9 cellular contexts compared by ENCODE assay signal in the genomic region with DNA sequence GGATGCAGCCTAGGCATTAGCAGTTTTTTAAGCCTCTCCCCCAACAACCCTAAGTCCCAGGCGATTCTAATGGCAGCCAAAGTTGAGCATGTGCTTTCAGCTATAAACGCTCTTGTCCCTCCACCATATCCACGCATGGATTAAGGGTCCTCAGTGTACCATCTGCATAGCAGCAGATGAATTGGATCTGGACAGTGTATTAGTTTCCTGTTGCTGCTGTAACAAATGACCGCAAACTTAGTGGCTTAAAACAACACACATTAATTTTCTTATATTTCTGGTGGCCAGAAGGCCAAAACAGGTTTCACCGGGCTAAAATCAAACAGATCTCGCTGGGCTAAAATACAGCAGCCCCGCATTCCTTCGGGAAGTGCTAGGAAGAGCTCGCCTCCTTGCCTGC. TPM values are rescaled to one million over a fixed set of nuclear protein-coding genes. Genes with fewer than 3 reads are reported as not detected.
"Had no signal": no experiment of that assay in that cellular context is flagged by ENCODE, and none has a peak within 500 bp of the region (broad histone marks: within the 10 kb centered on the region; RNA-seq: fewer than 3 reads in every experiment).

No MANE protein-coding gene starts in this region.

- DNase-seq: GM23248, GOT3, H7, HFFc6, KG1 had no signal

- H3K9me3 ChIP-seq: HAP-1 had no signal

- ATAC-seq: HCT116 had no signal

- H3K4me3 ChIP-seq: GM23248, HAP-1 had no signal

- FAIRE-seq: HTR-8/SVneo had no signal

- H3K36me3 ChIP-seq: HAP-1 had no signal

- H3K4me1 ChIP-seq: HAP-1 had no signal

- H2AFZ ChIP-seq: GM23248 had no signal

- H3K27ac ChIP-seq: GM23248 had no signal

- H3K9ac ChIP-seq: GM23248 had no signal

RNA-seq across cellular contexts. Expression of gene TSPAN33, which starts 13.1 kb away (rescaled TPM):
- polyA plus RNA-seq: GM23248 had no signal

RNA-seq across cellular contexts. Expression of gene SMO, which starts 30.8 kb away (rescaled TPM):
- total RNA-seq: HT-29 had no signal
